8 cellular contexts compared by ENCODE assay signal in the genomic region with DNA sequence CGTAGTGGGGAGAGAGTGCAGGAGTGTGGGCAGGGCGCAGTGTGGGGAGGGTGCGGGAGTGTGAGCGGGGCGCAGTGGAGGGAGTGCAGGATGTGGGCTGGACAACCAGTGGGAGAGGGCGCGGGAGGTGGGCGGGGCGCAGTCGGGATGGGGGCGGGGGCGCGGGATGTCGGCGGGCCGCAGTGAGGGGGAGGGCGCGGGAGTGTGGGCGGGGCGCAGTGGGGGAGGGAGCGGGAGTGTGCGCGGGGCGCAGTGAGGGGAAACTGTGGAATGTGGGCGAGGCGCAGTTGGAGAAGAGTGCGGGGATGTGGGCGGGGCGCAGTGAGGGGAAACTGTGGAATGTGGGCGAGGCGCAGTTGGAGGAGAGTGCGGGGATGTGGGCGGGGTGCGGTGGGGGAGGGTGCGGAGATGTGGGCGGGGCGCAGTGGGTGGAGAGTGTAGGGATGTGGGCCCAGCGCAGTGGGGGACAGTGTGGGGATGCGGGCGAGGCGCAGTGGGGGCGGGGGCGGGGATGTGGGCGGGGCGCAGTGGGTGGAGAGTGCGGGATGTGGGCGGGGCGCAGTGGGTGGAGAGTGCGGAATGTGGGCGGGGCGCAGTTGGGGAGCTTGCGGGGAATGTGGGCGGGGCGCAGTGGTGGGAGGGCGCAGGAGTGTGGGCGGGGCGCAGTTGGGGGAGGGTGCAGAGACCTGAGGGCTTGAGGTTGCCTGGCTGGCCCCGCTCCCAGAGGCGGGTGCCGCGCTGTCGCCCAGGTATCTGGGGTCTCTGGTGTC. TPM values are rescaled to one million over a fixed set of nuclear protein-coding genes. Genes with fewer than 3 reads are reported as not detected.
DNase-seq lines count a peak whose midpoint lies in the region; ATAC-seq, FAIRE-seq and TF ChIP-seq lines count a peak whose summit lies in the region.

A gene (plus strand): TSS at position 723 of the 770 bp plus-strand sequence. CDS start 257 bp downstream, outside the sequence.

- 0% methylated on average over 8 of the region's 62 CpGs for WGBS in A549 (ENCODE audit: missing lambda C conversion rate)
- WGBS in endodermal cell (ENCODE audit: insufficient coverage in 1 of 2, insufficient read length in 1 of 2), 2 experiments: 0 to 2% methylated on average over 4 to 43 of the region's 62 CpGs
- no CpG with 5 or more reads among the region's 62 CpGs for WGBS in mesendoderm (ENCODE audit: extremely low coverage, insufficient coverage, low lambda C conversion rate)

- no peak within 1 kb of the TSS for H4K5ac ChIP-seq in mesendoderm (ENCODE audit: low read length)

- TF ChIP-seq POLR2A in A549 (IDR thresholded peaks at IDR 0.05; ENCODE audit: low read length): peak; percentile 27

- H3K27ac Mint-ChIP-seq in endodermal cell: no peak within 1 kb of the TSS

- peak within 1 kb of the TSS; percentile 41 for H3K18ac ChIP-seq in mesendoderm (ENCODE audit: low read length)

- peaks cover 41% of the 10 kb centered on the region for H3K4me1 ChIP-seq in A549
- H3K4me1 ChIP-seq in endodermal cell (ENCODE audit: control insufficient read depth, insufficient read depth, low read length): no peaks in the 10 kb centered on the region
- H3K4me1 ChIP-seq in mesendoderm (ENCODE audit: control insufficient read depth, low read depth, low read length): peaks cover 2% of the 10 kb centered on the region

- no peak for TF ChIP-seq RAD21 in A549 (conservative IDR thresholded peaks at IDR 0.05 in 1 of 2, IDR thresholded peaks at IDR 0.05 in 1 of 2)

- no peak within 1 kb of the TSS for H3K23ac ChIP-seq in mesendoderm (ENCODE audit: low read length)

- peaks cover 91% of the 10 kb centered on the region for H3K27me3 Mint-ChIP-seq in endodermal cell (ENCODE audit: insufficient read depth)

- peak; percentile 74 to 93 for DNase-seq in A549 (ENCODE audit: low read depth in 1 of 2, low spot score in 1 of 2)
- peak; percentile 98 for DNase-seq in HK-2 (ENCODE audit: unreplicated experiment)
- peak; percentile 56 for DNase-seq in activated CD4-positive, alpha-beta T cell treated with anti-CD3 and anti-CD28 coated beads, Interleukin-2, amount 50 U/mL, for 1 hour
- peak; percentile 96 for DNase-seq in endodermal cell
- peak; percentile 86 for DNase-seq in mesendoderm
- peak; percentile 32 to 60 (median 50) for DNase-seq in stimulated activated naive CD4-positive, alpha-beta T cell (lab: John Stamatoyannopoulos, UW)
- no peak for DNase-seq in globus pallidus (ENCODE audit: low spot score)

- H3K4me1 Mint-ChIP-seq in endodermal cell: peaks cover 11% of the 10 kb centered on the region

- H3K79me2 ChIP-seq in mesendoderm (ENCODE audit: control insufficient read depth, insufficient read depth, low read length): no peaks in the 10 kb centered on the region

- peak within 1 kb of the TSS; percentile 64 for H3K4me3 Mint-ChIP-seq in endodermal cell

- no peak for FAIRE-seq in A549 (lab: Jason Lieb, UNC)

- no peak within 1 kb of the TSS for H2BK5ac ChIP-seq in mesendoderm (ENCODE audit: low read length)

- no peak within 1 kb of the TSS for H2BK15ac ChIP-seq in mesendoderm (replicated peaks; ENCODE audit: low read depth)

- H3K9me3 Mint-ChIP-seq in endodermal cell: no peaks in the 10 kb centered on the region

- H4K8ac ChIP-seq in mesendoderm (ENCODE audit: low read depth, low read length): no peak within 1 kb of the TSS

- H3K36me3 ChIP-seq in endodermal cell (ENCODE audit: control insufficient read depth, insufficient read depth, low read length) (no peaks in the 10 kb centered on the region), mesendoderm (ENCODE audit: control insufficient read depth, insufficient read depth, low read length) (no peaks in the 10 kb centered on the region)

- H3K4ac ChIP-seq in mesendoderm (ENCODE audit: low read depth, low read length): no peak within 1 kb of the TSS

- H2AK5ac ChIP-seq in mesendoderm (ENCODE audit: low read length): no peak within 1 kb of the TSS

- peak within 1 kb of the TSS; percentile 83 for H3K56ac ChIP-seq in mesendoderm (ENCODE audit: low read length)

- no peak for TF ChIP-seq CTCF in A549 (IDR thresholded peaks at IDR 0.05)
- TF ChIP-seq CTCF in endodermal cell (conservative IDR thresholded peaks at IDR 0.05): no peak

- ATAC-seq in A549 (peak; percentile 76 to 84), HG03520 (IDR thresholded peaks at IDR 0.05; ENCODE audit: unreplicated experiment) (no peak)

- H3K79me1 ChIP-seq in mesendoderm (ENCODE audit: low read length): no peaks in the 10 kb centered on the region

- TF ChIP-seq EP300 in A549 (IDR thresholded peaks at IDR 0.05): peak in 1 of 2 experiments; percentile 15; a peak in 1 of 5 replicates

- H3K27ac ChIP-seq in A549 (peak within 1 kb of the TSS; percentile 93 to 100), endodermal cell (ENCODE audit: low read depth, low read length) (no peak within 1 kb of the TSS), mesendoderm (ENCODE audit: low read depth, low read length) (peak within 1 kb of the TSS; percentile 43)

- H3K27me3 ChIP-seq in endodermal cell (ENCODE audit: control insufficient read depth, insufficient read depth, low read length, poor library complexity, severe bottlenecking): peaks cover 85% of the 10 kb centered on the region
- H3K27me3 ChIP-seq in mesendoderm (ENCODE audit: insufficient read depth, low read length, poor library complexity): no peaks in the 10 kb centered on the region

- no peak within 1 kb of the TSS for H3K9ac ChIP-seq in endodermal cell (ENCODE audit: extremely low read depth, low read length, poor library complexity, severe bottlenecking)
- peak within 1 kb of the TSS; percentile 31 for H3K9ac ChIP-seq in mesendoderm (ENCODE audit: low read length)

- peak within 1 kb of the TSS; percentile 91 for H3K4me2 ChIP-seq in A549
- H3K4me2 ChIP-seq in mesendoderm (ENCODE audit: low read length): peak within 1 kb of the TSS; percentile 82

- H3K4me3 ChIP-seq in A549 (peak within 1 kb of the TSS; percentile 68), endodermal cell (ENCODE audit: low read length) (peak within 1 kb of the TSS; percentile 76), mesendoderm (ENCODE audit: low read length) (peak within 1 kb of the TSS; percentile 30)

- no peak within 1 kb of the TSS for H2BK120ac ChIP-seq in mesendoderm (ENCODE audit: low read depth, low read length)

- no peaks in the 10 kb centered on the region for H3K36me3 Mint-ChIP-seq in endodermal cell (ENCODE audit: low read depth)

- POLR2A ChIA-PET in A549 (lab: Yijun Ruan, JAX): interaction anchor here (0.6 to 2.1 kb wide), 8 partner anchors 13 to 605 kb away, joined by 3 to 11 read pairs (median 4); no protein-coding TSS in a partner anchor

- H3K9me3 ChIP-seq in A549 (no peaks in the 10 kb centered on the region), endodermal cell (ENCODE audit: control insufficient read depth, low read length) (no peaks in the 10 kb centered on the region)

- CTCF ChIA-PET in A549 (lab: Yijun Ruan, JAX): interaction anchor here (0.7 to 2.7 kb wide), 8 partner anchors 13 to 472 kb away, joined by 3 to 9 read pairs (median 3); no protein-coding TSS in a partner anchor

TF ChIP-seq in A549, 52 proteins besides CTCF, POLR2A, EP300 and RAD21 (continues in another document):
- no peak for TF ChIP-seq NPAS2 (CRISPR knock-in tag; IDR thresholded peaks at IDR 0.05; ENCODE audit: borderline replicate concordance)
- TF ChIP-seq GATA3 (IDR thresholded peaks at IDR 0.05; ENCODE audit: borderline replicate concordance): 0 out of 2 replicates have a peak, but pooled peaks have one; percentile 6
- TF ChIP-seq TFCP2L1 (CRISPR knock-in tag; IDR thresholded peaks at IDR 0.05): 0 out of 2 replicates have a peak, but pooled peaks have one; percentile 56
- TF ChIP-seq, protein P1, sequence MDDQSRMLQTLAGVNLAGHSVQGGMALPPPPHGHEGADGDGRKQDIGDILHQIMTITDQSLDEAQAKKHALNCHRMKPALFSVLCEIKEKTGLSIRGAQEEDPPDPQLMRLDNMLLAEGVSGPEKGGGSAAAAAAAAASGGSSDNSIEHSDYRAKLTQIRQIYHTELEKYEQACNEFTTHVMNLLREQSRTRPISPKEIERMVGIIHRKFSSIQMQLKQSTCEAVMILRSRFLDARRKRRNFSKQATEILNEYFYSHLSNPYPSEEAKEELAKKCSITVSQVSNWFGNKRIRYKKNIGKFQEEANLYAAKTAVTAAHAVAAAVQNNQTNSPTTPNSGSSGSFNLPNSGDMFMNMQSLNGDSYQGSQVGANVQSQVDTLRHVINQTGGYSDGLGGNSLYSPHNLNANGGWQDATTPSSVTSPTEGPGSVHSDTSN (IDR thresholded peaks at IDR 0.05): 0 out of 2 replicates have a peak, but pooled peaks have one; percentile 10
- TF ChIP-seq, protein P2, sequence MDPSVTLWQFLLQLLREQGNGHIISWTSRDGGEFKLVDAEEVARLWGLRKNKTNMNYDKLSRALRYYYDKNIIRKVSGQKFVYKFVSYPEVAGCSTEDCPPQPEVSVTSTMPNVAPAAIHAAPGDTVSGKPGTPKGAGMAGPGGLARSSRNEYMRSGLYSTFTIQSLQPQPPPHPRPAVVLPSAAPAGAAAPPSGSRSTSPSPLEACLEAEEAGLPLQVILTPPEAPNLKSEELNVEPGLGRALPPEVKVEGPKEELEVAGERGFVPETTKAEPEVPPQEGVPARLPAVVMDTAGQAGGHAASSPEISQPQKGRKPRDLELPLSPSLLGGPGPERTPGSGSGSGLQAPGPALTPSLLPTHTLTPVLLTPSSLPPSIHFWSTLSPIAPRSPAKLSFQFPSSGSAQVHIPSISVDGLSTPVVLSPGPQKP (IDR thresholded peaks at IDR 0.05; ENCODE audit: low read depth, low read length): no peak

RNA-seq across cellular contexts. Expression of the gene that starts here (rescaled TPM):
- polyA plus RNA-seq in A549 (2011; rRNA removed): 1.1 and 1.4 TPM in 2 replicates
- 1.8 and 1.9 TPM in 2 replicates for polyA plus RNA-seq in A549 (2012; cell fraction: cytosol; rRNA removed)
- polyA plus RNA-seq in A549 (2012; cell fraction: nucleus; rRNA removed): 3.0 and 4.2 TPM in 2 replicates
- polyA plus RNA-seq in A549 (2017; fragmentation: RNase III; extraction: RNeasy Plus Mini Kit Qiagen cat#74134 plus additional on column Dnase treatment): 0.70 to 0.92 TPM (median 0.71 TPM) in 3 replicates
- 0.37 and 0.54 TPM in 2 replicates for polyA minus RNA-seq in A549 (2011; rRNA and poly(A)+ RNA removed)
- total RNA-seq in endodermal cell: not detected
- polyA plus RNA-seq in endodermal cell (2013, experiment 1 of 2): not detected
- not detected for polyA plus RNA-seq in endodermal cell (2013, experiment 2 of 2)
- 0.32 TPM for polyA plus RNA-seq in mesendoderm (2013, experiment 1 of 2)
- polyA plus RNA-seq in mesendoderm (2013, experiment 2 of 2): 0.22 TPM

Comparison
In these comparisons a context has a peak if more than half of its experiments do, and no peak if none do; other contexts are left out.
1. Peak in DNase-seq and H3K4me3 ChIP-seq in endodermal cell; RNA of the gene not detected or under 1 TPM.